Comparison of ENCODE assay signal across 1 cellular context in the genomic region with DNA sequence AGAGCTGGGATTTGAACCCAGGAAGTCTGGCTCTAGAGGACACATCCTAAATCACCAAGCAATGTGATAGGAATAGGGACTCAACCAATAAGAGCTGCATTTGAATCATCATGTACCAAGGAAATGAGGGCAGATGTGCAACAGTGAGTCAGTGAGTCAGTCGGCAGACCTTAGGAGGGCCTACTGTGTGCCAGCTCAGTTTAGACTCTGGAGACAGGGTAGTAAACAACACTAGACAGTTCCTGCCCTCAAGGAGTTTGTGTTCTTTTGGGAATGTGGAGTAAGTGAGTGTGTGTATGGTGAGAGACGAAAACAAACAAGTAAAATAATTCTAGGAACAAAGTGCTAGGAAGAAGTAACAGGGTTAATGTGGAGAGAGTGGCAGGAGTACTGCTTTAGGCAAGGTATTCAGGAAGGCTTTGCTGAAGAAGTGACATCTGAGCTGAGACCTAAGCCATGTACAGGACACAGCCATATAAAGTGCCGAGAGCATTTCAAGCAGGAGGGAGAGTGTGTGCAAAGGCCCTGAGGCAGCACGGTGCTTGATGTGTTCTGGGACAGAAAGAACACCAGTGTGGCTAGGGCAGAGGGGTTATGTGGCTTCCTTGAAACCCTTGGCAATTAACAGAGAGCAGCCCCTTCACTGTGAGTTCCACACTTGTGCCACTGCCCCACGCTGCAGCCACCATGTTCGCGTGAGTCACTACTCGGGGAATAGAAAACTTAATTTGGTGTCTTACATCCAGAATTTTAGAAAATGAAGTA.
TF ChIP-seq lines count a peak whose summit lies in the region.

No MANE protein-coding gene starts in this region.

TF ChIP-seq in GM12878, 131 proteins besides CTCF, POLR2A, EP300 and RAD21 (continued from another document):
- TF ChIP-seq, protein P1, sequence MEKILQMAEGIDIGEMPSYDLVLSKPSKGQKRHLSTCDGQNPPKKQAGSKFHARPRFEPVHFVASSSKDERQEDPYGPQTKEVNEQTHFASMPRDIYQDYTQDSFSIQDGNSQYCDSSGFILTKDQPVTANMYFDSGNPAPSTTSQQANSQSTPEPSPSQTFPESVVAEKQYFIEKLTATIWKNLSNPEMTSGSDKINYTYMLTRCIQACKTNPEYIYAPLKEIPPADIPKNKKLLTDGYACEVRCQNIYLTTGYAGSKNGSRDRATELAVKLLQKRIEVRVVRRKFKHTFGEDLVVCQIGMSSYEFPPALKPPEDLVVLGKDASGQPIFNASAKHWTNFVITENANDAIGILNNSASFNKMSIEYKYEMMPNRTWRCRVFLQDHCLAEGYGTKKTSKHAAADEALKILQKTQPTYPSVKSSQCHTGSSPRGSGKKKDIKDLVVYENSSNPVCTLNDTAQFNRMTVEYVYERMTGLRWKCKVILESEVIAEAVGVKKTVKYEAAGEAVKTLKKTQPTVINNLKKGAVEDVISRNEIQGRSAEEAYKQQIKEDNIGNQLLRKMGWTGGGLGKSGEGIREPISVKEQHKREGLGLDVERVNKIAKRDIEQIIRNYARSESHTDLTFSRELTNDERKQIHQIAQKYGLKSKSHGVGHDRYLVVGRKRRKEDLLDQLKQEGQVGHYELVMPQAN (conservative IDR thresholded peaks at IDR 0.05) = no peak; the same call in 1 of the 2 replicates
- TF ChIP-seq SMC3 (IDR thresholded peaks at IDR 0.05; ENCODE audit: borderline replicate concordance, low read length) (0 out of 2 replicates have a peak, but pooled peaks have one; percentile 4), PML (IDR thresholded peaks at IDR 0.05; ENCODE audit: low read length) (no peak), ZNF217 (IDR thresholded peaks at IDR 0.05) (peak; percentile 69; the same call in 1 of the 2 replicates), RCOR1 (conservative IDR thresholded peaks at IDR 0.05; ENCODE audit: low read depth, low read length) (no peak), BACH1 (IDR thresholded peaks at IDR 0.05; ENCODE audit: borderline replicate concordance) (no peak; the same call in 1 of the 2 replicates), IKZF1 (conservative IDR thresholded peaks at IDR 0.05) (peak; percentile 36; the same call in 1 of the 2 replicates), SIX5 (IDR thresholded peaks at IDR 0.05; ENCODE audit: low read depth, low read length, severe bottlenecking) (no peak), MTA2 (IDR thresholded peaks at IDR 0.05; ENCODE audit: low read depth) (no peak), EED (IDR thresholded peaks at IDR 0.05; ENCODE audit: low read depth) (peak; percentile 56; the same call in 1 of the 2 replicates), TCF7 (IDR thresholded peaks at IDR 0.05; ENCODE audit: borderline replicate concordance) (no peak), ZNF274 (IDR thresholded peaks at IDR 0.05; ENCODE audit: insufficient read depth, insufficient read length) (no peak), JUND (IDR thresholded peaks at IDR 0.05; ENCODE audit: low read depth, low read length) (no peak), KDM1A (IDR thresholded peaks at IDR 0.05; ENCODE audit: borderline replicate concordance) (0 out of 2 replicates have a peak, but pooled peaks have one; percentile 54), CBX5 (IDR thresholded peaks at IDR 0.05; ENCODE audit: low read depth) (no peak), NBN (IDR thresholded peaks at IDR 0.05) (0 out of 2 replicates have a peak, but pooled peaks have one; percentile 33), ZNF687 (IDR thresholded peaks at IDR 0.05) (no peak), EZH2 (IDR thresholded peaks at IDR 0.05; ENCODE audit: borderline replicate concordance, control insufficient read depth, low read depth, low read length) (no peak), SMARCA5 (IDR thresholded peaks at IDR 0.05) (peak; percentile 98), SMAD5 (IDR thresholded peaks at IDR 0.05; ENCODE audit: low read depth) (no peak)
- TF ChIP-seq, protein P2, sequence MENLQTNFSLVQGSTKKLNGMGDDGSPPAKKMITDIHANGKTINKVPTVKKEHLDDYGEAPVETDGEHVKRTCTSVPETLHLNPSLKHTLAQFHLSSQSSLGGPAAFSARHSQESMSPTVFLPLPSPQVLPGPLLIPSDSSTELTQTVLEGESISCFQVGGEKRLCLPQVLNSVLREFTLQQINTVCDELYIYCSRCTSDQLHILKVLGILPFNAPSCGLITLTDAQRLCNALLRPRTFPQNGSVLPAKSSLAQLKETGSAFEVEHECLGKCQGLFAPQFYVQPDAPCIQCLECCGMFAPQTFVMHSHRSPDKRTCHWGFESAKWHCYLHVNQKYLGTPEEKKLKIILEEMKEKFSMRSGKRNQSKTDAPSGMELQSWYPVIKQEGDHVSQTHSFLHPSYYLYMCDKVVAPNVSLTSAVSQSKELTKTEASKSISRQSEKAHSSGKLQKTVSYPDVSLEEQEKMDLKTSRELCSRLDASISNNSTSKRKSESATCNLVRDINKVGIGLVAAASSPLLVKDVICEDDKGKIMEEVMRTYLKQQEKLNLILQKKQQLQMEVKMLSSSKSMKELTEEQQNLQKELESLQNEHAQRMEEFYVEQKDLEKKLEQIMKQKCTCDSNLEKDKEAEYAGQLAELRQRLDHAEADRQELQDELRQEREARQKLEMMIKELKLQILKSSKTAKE (IDR thresholded peaks at IDR 0.05; ENCODE audit: low read depth, poor library complexity, severe bottlenecking) = no peak
- TF ChIP-seq, protein P3, sequence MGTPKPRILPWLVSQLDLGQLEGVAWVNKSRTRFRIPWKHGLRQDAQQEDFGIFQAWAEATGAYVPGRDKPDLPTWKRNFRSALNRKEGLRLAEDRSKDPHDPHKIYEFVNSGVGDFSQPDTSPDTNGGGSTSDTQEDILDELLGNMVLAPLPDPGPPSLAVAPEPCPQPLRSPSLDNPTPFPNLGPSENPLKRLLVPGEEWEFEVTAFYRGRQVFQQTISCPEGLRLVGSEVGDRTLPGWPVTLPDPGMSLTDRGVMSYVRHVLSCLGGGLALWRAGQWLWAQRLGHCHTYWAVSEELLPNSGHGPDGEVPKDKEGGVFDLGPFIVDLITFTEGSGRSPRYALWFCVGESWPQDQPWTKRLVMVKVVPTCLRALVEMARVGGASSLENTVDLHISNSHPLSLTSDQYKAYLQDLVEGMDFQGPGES (IDR thresholded peaks at IDR 0.05) = no peak
